ENCODE assay signal across 28 cellular contexts in the genomic region with DNA sequence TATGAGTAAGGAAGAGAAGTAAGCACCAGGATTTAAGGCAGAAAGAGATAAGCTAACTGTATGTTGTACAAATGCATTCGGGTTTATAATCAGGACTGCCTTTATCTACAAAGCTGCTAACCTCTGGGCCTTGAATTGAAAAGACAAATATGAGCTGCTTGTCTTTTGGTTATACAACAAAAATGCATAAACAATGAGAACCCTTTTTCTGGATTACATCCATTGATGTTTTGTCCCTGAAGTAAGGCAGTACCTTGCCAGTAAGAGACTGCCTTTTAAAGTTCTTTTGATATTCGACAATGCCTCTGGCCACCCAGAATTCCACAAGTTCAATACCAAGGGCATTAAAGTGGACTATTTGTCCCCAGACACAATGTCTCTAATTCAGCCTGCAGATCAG.
"Had no signal": no experiment of that assay in that cellular context is flagged by ENCODE, and none has a peak within 500 bp of the region (broad histone marks: within the 10 kb centered on the region; RNA-seq: fewer than 3 reads in every experiment).

No MANE protein-coding gene starts in this region.

- DNase-seq: colonic mucosa; cortex of kidney; dermis blood vessel endothelial cell; dorsolateral prefrontal cortex; effector CD4-positive, alpha-beta T cell; effector CD8-positive, alpha-beta T cell; effector memory CD4-positive, alpha-beta T cell; effector memory CD8-positive, alpha-beta T cell; endodermal cell; erythroblast; esophagus squamous epithelium; foreskin fibroblast; foreskin keratinocyte; foreskin melanocyte; gastrocnemius medialis; glutamatergic neuron; head of caudate nucleus; heart left ventricle; heart right ventricle had no signal

- H3K4me3 ChIP-seq: colonic mucosa, coronary artery, dorsolateral prefrontal cortex, esophagus muscularis mucosa, esophagus squamous epithelium, gastrocnemius medialis, gastroesophageal sphincter, heart left ventricle, heart right ventricle had no signal

- H3K9me3 ChIP-seq: colonic mucosa had no signal

- ATAC-seq: effector memory CD8-positive, alpha-beta T cell; esophagus mucosa; foreskin keratinocyte; gastrocnemius medialis; gastroesophageal sphincter; heart left ventricle; heart right ventricle had no signal

- H3K27ac ChIP-seq: colonic mucosa, coronary artery, dorsolateral prefrontal cortex, epithelial cell of prostate, esophagus muscularis mucosa, esophagus squamous epithelium, foreskin keratinocyte, gastrocnemius medialis, gastroesophageal sphincter, heart left ventricle, heart right ventricle had no signal

- H3K36me3 ChIP-seq: colonic mucosa, esophagus muscularis mucosa, esophagus squamous epithelium, gastrocnemius medialis, gastroesophageal sphincter, heart left ventricle, heart right ventricle had no signal

- FAIRE-seq: colon, endometrium, endothelial cell of umbilical vein, frontal cortex had no signal

- H3K27me3 ChIP-seq: colonic mucosa, dorsolateral prefrontal cortex, esophagus muscularis mucosa, esophagus squamous epithelium, gastrocnemius medialis, gastroesophageal sphincter, heart left ventricle, heart right ventricle had no signal

- H3K4me1 ChIP-seq: colonic mucosa, esophagus muscularis mucosa, esophagus squamous epithelium, foreskin keratinocyte, gastrocnemius medialis, gastroesophageal sphincter had no signal
